ENCODE assay signal across 21 cellular contexts in the genomic region with DNA sequence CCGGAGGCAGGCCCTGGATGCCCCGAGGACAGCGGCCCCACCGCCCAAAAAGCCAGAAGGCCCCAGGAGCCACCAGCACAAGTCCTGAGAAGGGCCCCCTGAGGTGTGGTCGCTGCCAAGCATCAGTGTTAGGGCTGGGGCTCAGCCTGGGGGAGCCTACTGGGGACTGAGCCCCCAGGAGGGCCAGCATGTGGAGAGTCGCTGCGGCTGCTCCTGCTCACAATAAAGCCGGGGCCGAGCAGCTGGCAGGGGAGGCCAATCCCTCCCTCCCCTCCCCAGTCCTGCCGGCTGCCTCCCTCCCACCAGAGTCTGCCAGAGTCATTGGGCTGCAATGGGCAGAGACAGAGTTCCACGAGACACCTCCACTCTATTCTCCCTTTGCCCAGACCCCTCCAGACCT. TPM values are rescaled to one million over a fixed set of nuclear protein-coding genes. Genes with fewer than 3 reads are reported as not detected.
DNase-seq lines count a peak whose midpoint lies in the region; ATAC-seq, FAIRE-seq and TF ChIP-seq lines count a peak whose summit lies in the region.
"Had no signal": no experiment of that assay in that cellular context is flagged by ENCODE, and none has a peak within 500 bp of the region (broad histone marks: within the 10 kb centered on the region; RNA-seq: fewer than 3 reads in every experiment).

No MANE protein-coding gene starts in this region.

- H3K9ac ChIP-seq in K562 (ENCODE audit: insufficient read depth in 1 of 2, low read depth in 2 of 2, low read length in 2 of 2) (no peak overlapping the region), mesendoderm (ENCODE audit: low read length) (no peak overlapping the region)
- H3K9ac ChIP-seq: GM23248 had no signal

- H4K5ac ChIP-seq in mesendoderm (ENCODE audit: low read length): no peak overlapping the region

- no peak overlapping the region for H2BK120ac ChIP-seq in mesendoderm (ENCODE audit: low read depth, low read length)

- intact Hi-C loops in K562 (cut with micrococcal nuclease): no loop called here

- H3K9me1 ChIP-seq in K562 (ENCODE audit: control insufficient read depth, insufficient read depth, low read length): peaks cover 6% of the 10 kb centered on the region

- H3K4me1 Mint-ChIP-seq in stimulated activated effector memory CD8-positive, alpha-beta T cell treated with anti-CD3 and anti-CD28 coated beads, Interleukin-12 subunit alpha, Interleukin-12 subunit beta, amount 100 ng/mL, for 72 hours: peaks cover 1% of the 10 kb centered on the region
- H3K4me1 Mint-ChIP-seq: CD14-positive monocyte, IgD-negative memory B cell had no signal

- H3K18ac ChIP-seq in mesendoderm (ENCODE audit: low read length): no peak overlapping the region

- no peak overlapping the region for H2AFZ ChIP-seq in K562 (ENCODE audit: low read depth, low read length)
- H2AFZ ChIP-seq: GM23248 had no signal

- H3K79me2 ChIP-seq in K562 (ENCODE audit: control insufficient read depth, insufficient read depth, low read length) (no peaks in the 10 kb centered on the region), mesendoderm (ENCODE audit: control insufficient read depth, insufficient read depth, low read length) (no peaks in the 10 kb centered on the region)

- H2AK5ac ChIP-seq in mesendoderm (ENCODE audit: low read length): no peak overlapping the region

- POLR2A ChIA-PET in K562 (lab: Yijun Ruan, JAX): interaction anchor here (0.6 to 0.8 kb wide), 2 partner anchors 8 to 16 kb away, joined by 3 read pairs; no protein-coding TSS in a partner anchor

- H3K27ac Mint-ChIP-seq in stimulated activated effector memory CD8-positive, alpha-beta T cell treated with anti-CD3 and anti-CD28 coated beads, Interleukin-12 subunit alpha, Interleukin-12 subunit beta, amount 100 ng/mL, for 72 hours: peak overlapping the region; percentile 43
- H3K27ac Mint-ChIP-seq: CD8-positive, alpha-beta T cell had no signal

- no peak overlapping the region for H3K23ac ChIP-seq in mesendoderm (ENCODE audit: low read length)

- no peaks in the 10 kb centered on the region for H3K9me3 Mint-ChIP-seq in stimulated activated effector memory CD8-positive, alpha-beta T cell treated with anti-CD3 and anti-CD28 coated beads, Interleukin-12 subunit alpha, Interleukin-12 subunit beta, amount 100 ng/mL, for 72 hours
- H3K9me3 Mint-ChIP-seq: CD8-positive, alpha-beta T cell; IgD-negative memory B cell had no signal

- H3K4me3 ChIP-seq in K562: no peak overlapping the region
- H3K4me3 ChIP-seq in mesendoderm (ENCODE audit: low read length): no peak overlapping the region
- H3K4me3 ChIP-seq: GM23248 had no signal

- 0 out of 2 replicates have a peak, but pooled peaks cover 3% of the 10 kb centered on the region for H4K20me1 ChIP-seq in K562 (replicated peaks; ENCODE audit: control insufficient read depth, insufficient read depth, low read length)

- H3K9me3 ChIP-seq in K562 (replicated peaks; ENCODE audit: control insufficient read depth, insufficient read depth, low read depth, low read length): no peaks in the 10 kb centered on the region

- TF ChIP-seq CTCF in K562 (IDR thresholded peaks at IDR 0.05 in 2 of 3, conservative IDR thresholded peaks at IDR 0.05 in 1 of 3; ENCODE audit: insufficient read depth in 2 of 3, low read depth in 1 of 3, low read length in 3 of 3): no peak

- CTCF ChIA-PET in K562 (lab: Yijun Ruan, JAX; ENCODE audit: low intra/inter-chr PET ratio): no interaction called here

- TF ChIP-seq EP300 in K562 (IDR thresholded peaks at IDR 0.05; ENCODE audit: low read length): no peak

- H3K4ac ChIP-seq in mesendoderm (ENCODE audit: low read depth, low read length): no peak overlapping the region

- ATAC-seq in K562: no peak
- ATAC-seq in stimulated activated effector memory CD8-positive, alpha-beta T cell treated with anti-CD3 and anti-CD28 coated beads, Interleukin-12 subunit alpha, Interleukin-12 subunit beta, amount 100 ng/mL, for 72 hours: no peak
- no peak for ATAC-seq in GM18873 (IDR thresholded peaks at IDR 0.05; ENCODE audit: low FRiP score, unreplicated experiment)
- no peak for ATAC-seq in HG03095 (IDR thresholded peaks at IDR 0.05; ENCODE audit: unreplicated experiment)
- ATAC-seq: CD8-positive, alpha-beta T cell had no signal

- H3K56ac ChIP-seq in mesendoderm (ENCODE audit: low read length): no peak overlapping the region

- no peaks in the 10 kb centered on the region for H3K79me1 ChIP-seq in mesendoderm (ENCODE audit: low read length)

- H3K4me3 Mint-ChIP-seq in stimulated activated effector memory CD8-positive, alpha-beta T cell treated with anti-CD3 and anti-CD28 coated beads, Interleukin-12 subunit alpha, Interleukin-12 subunit beta, amount 100 ng/mL, for 72 hours: no peak overlapping the region
- H3K4me3 Mint-ChIP-seq: CD14-positive monocyte; CD8-positive, alpha-beta T cell; IgD-negative memory B cell had no signal

- H2BK15ac ChIP-seq in mesendoderm (replicated peaks; ENCODE audit: low read depth): no peak overlapping the region

- in situ Hi-C loops in K562 (cut with MboI): no loop called here

- H3K4me2 ChIP-seq in K562 (ENCODE audit: insufficient read depth, low read length): no peak overlapping the region
- no peak overlapping the region for H3K4me2 ChIP-seq in mesendoderm (ENCODE audit: low read length)

- H3K36me3 Mint-ChIP-seq in stimulated activated effector memory CD8-positive, alpha-beta T cell treated with anti-CD3 and anti-CD28 coated beads, Interleukin-12 subunit alpha, Interleukin-12 subunit beta, amount 100 ng/mL, for 72 hours: peaks cover 5% of the 10 kb centered on the region
- H3K36me3 Mint-ChIP-seq: IgD-negative memory B cell had no signal

- H4K8ac ChIP-seq in mesendoderm (ENCODE audit: low read depth, low read length): no peak overlapping the region

- H3K27me3 ChIP-seq in K562 (ENCODE audit: control insufficient read depth in 2 of 2, insufficient read depth in 2 of 2, low read length in 2 of 2): no peaks in the 10 kb centered on the region
- H3K27me3 ChIP-seq in mesendoderm (ENCODE audit: insufficient read depth, low read length, poor library complexity): peaks cover under 1% of the 10 kb centered on the region

- H2BK5ac ChIP-seq in mesendoderm (ENCODE audit: low read length): no peak overlapping the region

- H3K27ac ChIP-seq in K562 (ENCODE audit: extremely low read depth, low read depth, low read length): no peak overlapping the region
- H3K27ac ChIP-seq in mesendoderm (ENCODE audit: low read depth, low read length): no peak overlapping the region
- H3K27ac ChIP-seq: 22Rv1, GM23248 had no signal

- no peak for TF ChIP-seq POLR2A in K562 (conservative IDR thresholded peaks at IDR 0.05)

- TF ChIP-seq RAD21 in K562 (CRISPR knock-in tag; conservative IDR thresholded peaks at IDR 0.05 in 1 of 2, IDR thresholded peaks at IDR 0.05 in 1 of 2): no peak

- WGBS in K562 (ENCODE audit: insufficient coverage, low coverage, missing lambda C conversion rate): 84% methylated on average over 11 of the region's 11 CpGs
- no CpG with 5 or more reads among the region's 11 CpGs for WGBS in mesendoderm (ENCODE audit: extremely low coverage, insufficient coverage, low lambda C conversion rate)

- DNase-seq in NCI-H524 (lab: John Stamatoyannopoulos, UW): peak; percentile 39 to 70
- no peak for DNase-seq in NCI-H524 treated with DMSO at 0.1 percent for 48 hours (lab: John Stamatoyannopoulos, UW)
- peak; percentile 8 for DNase-seq in NCI-H82 treated with DMSO at 0.1 percent for 48 hours (lab: John Stamatoyannopoulos, UW; ENCODE audit: unreplicated experiment)
- no peak for DNase-seq in K562 (ENCODE audit: extremely low read depth in 1 of 4, low spot score in 3 of 4)
- DNase-seq in stimulated activated effector memory CD8-positive, alpha-beta T cell treated with anti-CD3 and anti-CD28 coated beads, Interleukin-12 subunit alpha, Interleukin-12 subunit beta, amount 100 ng/mL, for 72 hours (ENCODE audit: low spot score in 2 of 2): no peak
- DNase-seq in mesendoderm: no peak
- DNase-seq: CD8-positive, alpha-beta T cell; COR-L47; DMS153; DMS79 treated with DMSO at 0.1 percent for 48 hours; EL; GM23248; H7 had no signal

- BruUV-seq in K562 (replicated peaks; lab: Mats Ljungman, UMichigan): no TSS peak

- no peak for FAIRE-seq in K562 (lab: Jason Lieb, UNC)
- FAIRE-seq: G401.6, GM12891 had no signal

- H3K36me3 ChIP-seq in K562 (ENCODE audit: control insufficient read depth, insufficient read depth, low read length) (peaks cover 21% of the 10 kb centered on the region), mesendoderm (ENCODE audit: control insufficient read depth, insufficient read depth, low read length) (no peaks in the 10 kb centered on the region)

- H3K4me1 ChIP-seq in K562 (replicated peaks in 1 of 2; ENCODE audit: control insufficient read depth in 2 of 2, insufficient read depth in 2 of 2, low read length in 2 of 2): peaks cover 7 to 56% of the 10 kb centered on the region in 2 experiments
- H3K4me1 ChIP-seq in mesendoderm (ENCODE audit: control insufficient read depth, low read depth, low read length): no peaks in the 10 kb centered on the region

RNA-seq across cellular contexts. Expression of gene ASIC3, which starts 3.1 kb away (rescaled TPM):
- 11.1 and 29.9 TPM in 2 replicates for total RNA-seq in K562 (2011; cell fraction: chromatin; rRNA removed; ENCODE audit: low replicate concordance)
- total RNA-seq in K562 (2011; cell fraction: nucleolus; rRNA removed): 11.7 and 12.1 TPM in 2 replicates
- total RNA-seq in K562 (2011; cell fraction: nucleoplasm; rRNA removed): 11.4 and 19.2 TPM in 2 replicates
- 0.32 and 1.5 TPM in 2 replicates for total RNA-seq in K562 (2014; rRNA removed)
- total RNA-seq in K562 (2014; rRNA removed; fragmentation: Illumina TruSeq; extraction: Trizol): 0.32 and 0.40 TPM in 2 replicates
- 0.87 and 0.98 TPM in 2 replicates for total RNA-seq in K562 (2015; rRNA removed; fragmentation: Illumina TruSeq; extraction: Trizol)
- total RNA-seq in K562 (2021): 2.9 and 3.2 TPM in 2 replicates
- polyA plus RNA-seq in K562 (2011; rRNA removed): 1.3 and 2.7 TPM in 2 replicates
- polyA plus RNA-seq in K562 (2011; cell fraction: cytosol; rRNA removed): 2.1 and 3.3 TPM in 2 replicates
- polyA plus RNA-seq in K562 (2011; cell fraction: nucleus; rRNA removed): 18.1 and 42.9 TPM in 2 replicates
- 5.5 and 18.9 TPM in 2 replicates for polyA plus RNA-seq in K562 (2012)
- 2.4 and 2.7 TPM in 2 replicates for polyA plus RNA-seq in K562 (2014; fragmentation: Illumina TruSeq; extraction: Trizol)
- polyA plus RNA-seq in K562 (2014; fragmentation: Nextera tagmentation; extraction: Ambion mirVana): under 1 TPM; 0.11 to 0.44 TPM
- 3.3 and 5.0 TPM in 2 replicates for polyA plus RNA-seq in K562 (2014; rRNA removed)
- not detected in 2 replicates for polyA minus RNA-seq in K562 (2011; rRNA and poly(A)+ RNA removed)
- polyA minus RNA-seq in K562 (2011; cell fraction: cytosol; rRNA and poly(A)+ RNA removed): 0.64 and 1.5 TPM in 2 replicates
- 2.7 and 3.0 TPM in 2 replicates for polyA minus RNA-seq in K562 (2011; cell fraction: nucleus; rRNA and poly(A)+ RNA removed)
- polyA plus RNA-seq in mesendoderm (2013, experiment 1 of 2): 0.27 TPM
- polyA plus RNA-seq in mesendoderm (2013, experiment 2 of 2): 0.31 TPM
- polyA plus RNA-seq: CD14-positive monocyte, IgD-negative memory B cell had no signal

RNA-seq across cellular contexts. Expression of gene CDK5, which starts 12.4 kb away (rescaled TPM):
- total RNA-seq in K562 (2011; cell fraction: chromatin; rRNA removed; ENCODE audit: low replicate concordance): 19.7 and 25.7 TPM in 2 replicates
- 30.0 and 32.9 TPM in 2 replicates for total RNA-seq in K562 (2011; cell fraction: nucleolus; rRNA removed)
- 23.7 and 24.5 TPM in 2 replicates for total RNA-seq in K562 (2011; cell fraction: nucleoplasm; rRNA removed)
- total RNA-seq in K562 (2014; rRNA removed) (38.0 and 53.5 TPM in 2 replicates), K562 (2014; rRNA removed; fragmentation: Illumina TruSeq; extraction: Trizol) (11.8 and 20.3 TPM in 2 replicates), K562 (2015; rRNA removed; fragmentation: Illumina TruSeq; extraction: Trizol) (32.2 and 35.8 TPM in 2 replicates), K562 (2021) (25.0 and 25.3 TPM in 2 replicates)
- polyA plus RNA-seq in K562 (2011; rRNA removed) (27.5 and 28.6 TPM in 2 replicates), K562 (2014; fragmentation: Illumina TruSeq; extraction: Trizol) (29.0 and 34.3 TPM in 2 replicates), K562 (2014; fragmentation: Nextera tagmentation; extraction: Ambion mirVana) (10 to 100 TPM in 1 of 2 experiments, 1 to 10 TPM in 1; 3.2 to 18.1 TPM), K562 (2014; rRNA removed) (25.6 and 28.4 TPM in 2 replicates)
- polyA plus RNA-seq in K562 (2011; cell fraction: cytosol; rRNA removed): 47.3 and 82.3 TPM in 2 replicates
- polyA plus RNA-seq in K562 (2011; cell fraction: nucleus; rRNA removed): 35.2 and 43.5 TPM in 2 replicates
- polyA plus RNA-seq in K562 (2012): 36.0 and 38.1 TPM in 2 replicates
- polyA minus RNA-seq in K562 (2011; rRNA and poly(A)+ RNA removed): 25.6 and 37.1 TPM in 2 replicates
- polyA minus RNA-seq in K562 (2011; cell fraction: cytosol; rRNA and poly(A)+ RNA removed): 13.6 and 28.1 TPM in 2 replicates
- 15.5 and 21.0 TPM in 2 replicates for polyA minus RNA-seq in K562 (2011; cell fraction: nucleus; rRNA and poly(A)+ RNA removed)
- 9.7 TPM for polyA plus RNA-seq in mesendoderm (2013, experiment 1 of 2)
- 10.1 TPM for polyA plus RNA-seq in mesendoderm (2013, experiment 2 of 2)

RNA-seq across cellular contexts. Expression of gene SLC4A2, which starts 14.1 kb away (rescaled TPM):
- 230 and 845 TPM in 2 replicates for total RNA-seq in K562 (2011; cell fraction: chromatin; rRNA removed; ENCODE audit: low replicate concordance)
- total RNA-seq in K562 (2011; cell fraction: nucleolus; rRNA removed): 746 and 756 TPM in 2 replicates
- 367 and 388 TPM in 2 replicates for total RNA-seq in K562 (2011; cell fraction: nucleoplasm; rRNA removed)
- total RNA-seq in K562 (2014; rRNA removed) (360 and 417 TPM in 2 replicates), K562 (2014; rRNA removed; fragmentation: Illumina TruSeq; extraction: Trizol) (32.6 and 55.0 TPM in 2 replicates), K562 (2015; rRNA removed; fragmentation: Illumina TruSeq; extraction: Trizol) (130 and 132 TPM in 2 replicates), K562 (2021) (363 and 375 TPM in 2 replicates)
- polyA plus RNA-seq in K562 (2011; rRNA removed) (69.2 and 85.2 TPM in 2 replicates), K562 (2014; fragmentation: Illumina TruSeq; extraction: Trizol) (166 and 212 TPM in 2 replicates), K562 (2014; fragmentation: Nextera tagmentation; extraction: Ambion mirVana) (10 to 100 TPM; 11.4 to 28.8 TPM), K562 (2014; rRNA removed) (306 and 316 TPM in 2 replicates)
- polyA plus RNA-seq in K562 (2011; cell fraction: cytosol; rRNA removed): 68.0 and 147 TPM in 2 replicates
- polyA plus RNA-seq in K562 (2011; cell fraction: nucleus; rRNA removed): 438 and 829 TPM in 2 replicates
- 243 and 347 TPM in 2 replicates for polyA plus RNA-seq in K562 (2012)
- polyA minus RNA-seq in K562 (2011; rRNA and poly(A)+ RNA removed): 29.9 and 60.1 TPM in 2 replicates
- polyA minus RNA-seq in K562 (2011; cell fraction: cytosol; rRNA and poly(A)+ RNA removed): 79.9 and 106 TPM in 2 replicates
- polyA minus RNA-seq in K562 (2011; cell fraction: nucleus; rRNA and poly(A)+ RNA removed): 138 and 143 TPM in 2 replicates
- polyA plus RNA-seq in mesendoderm (2013, experiment 1 of 2): 51.8 TPM
- 53.3 TPM for polyA plus RNA-seq in mesendoderm (2013, experiment 2 of 2)

RNA-seq across cellular contexts. Expression of gene ABCB8, which starts 17.0 kb away (rescaled TPM):
- total RNA-seq in K562 (2011; cell fraction: chromatin; rRNA removed; ENCODE audit: low replicate concordance): 193 and 406 TPM in 2 replicates
- 266 and 270 TPM in 2 replicates for total RNA-seq in K562 (2011; cell fraction: nucleolus; rRNA removed)
- 209 and 255 TPM in 2 replicates for total RNA-seq in K562 (2011; cell fraction: nucleoplasm; rRNA removed)
- 63.5 and 79.1 TPM in 2 replicates for total RNA-seq in K562 (2014; rRNA removed)
- 16.9 and 21.9 TPM in 2 replicates for total RNA-seq in K562 (2014; rRNA removed; fragmentation: Illumina TruSeq; extraction: Trizol)
- total RNA-seq in K562 (2015; rRNA removed; fragmentation: Illumina TruSeq; extraction: Trizol): 36.3 and 38.0 TPM in 2 replicates
- 106 and 109 TPM in 2 replicates for total RNA-seq in K562 (2021)
- polyA plus RNA-seq in K562 (2011; rRNA removed): 27.0 and 42.2 TPM in 2 replicates
- polyA plus RNA-seq in K562 (2011; cell fraction: cytosol; rRNA removed): 44.7 and 109 TPM in 2 replicates
- polyA plus RNA-seq in K562 (2011; cell fraction: nucleus; rRNA removed): 87.0 and 201 TPM in 2 replicates
- polyA plus RNA-seq in K562 (2012): 64.3 and 65.5 TPM in 2 replicates
- polyA plus RNA-seq in K562 (2014; fragmentation: Illumina TruSeq; extraction: Trizol): 61.4 and 89.2 TPM in 2 replicates
- 1 to 10 TPM; 7.6 to 9.2 TPM for polyA plus RNA-seq in K562 (2014; fragmentation: Nextera tagmentation; extraction: Ambion mirVana)
- polyA plus RNA-seq in K562 (2014; rRNA removed): 73.6 and 81.3 TPM in 2 replicates
- polyA minus RNA-seq in K562 (2011; rRNA and poly(A)+ RNA removed): 23.8 and 38.7 TPM in 2 replicates
- 44.9 and 63.6 TPM in 2 replicates for polyA minus RNA-seq in K562 (2011; cell fraction: cytosol; rRNA and poly(A)+ RNA removed)
- 54.3 and 64.6 TPM in 2 replicates for polyA minus RNA-seq in K562 (2011; cell fraction: nucleus; rRNA and poly(A)+ RNA removed)
- 7.0 TPM for polyA plus RNA-seq in mesendoderm (2013, experiment 1 of 2)
- 6.8 TPM for polyA plus RNA-seq in mesendoderm (2013, experiment 2 of 2)

RNA-seq across cellular contexts. Expression of gene ATG9B, which starts 21.0 kb away (rescaled TPM):
- 3.9 and 10.1 TPM in 2 replicates for total RNA-seq in K562 (2011; cell fraction: chromatin; rRNA removed; ENCODE audit: low replicate concordance)
- total RNA-seq in K562 (2011; cell fraction: nucleolus; rRNA removed): 5.8 and 7.7 TPM in 2 replicates
- total RNA-seq in K562 (2011; cell fraction: nucleoplasm; rRNA removed): 4.8 and 12.4 TPM in 2 replicates
- 2.0 and 2.1 TPM in 2 replicates for total RNA-seq in K562 (2014; rRNA removed)
- 0.64 and 1.2 TPM in 2 replicates for total RNA-seq in K562 (2014; rRNA removed; fragmentation: Illumina TruSeq; extraction: Trizol)
- 0.29 and 0.90 TPM in 2 replicates for total RNA-seq in K562 (2015; rRNA removed; fragmentation: Illumina TruSeq; extraction: Trizol)
- 2.2 and 4.7 TPM in 2 replicates for total RNA-seq in K562 (2021)
- polyA plus RNA-seq in K562 (2011; rRNA removed): 1.3 and 1.7 TPM in 2 replicates
- 1.2 and 1.7 TPM in 2 replicates for polyA plus RNA-seq in K562 (2011; cell fraction: cytosol; rRNA removed)
- 5.9 and 13.7 TPM in 2 replicates for polyA plus RNA-seq in K562 (2011; cell fraction: nucleus; rRNA removed)
- polyA plus RNA-seq in K562 (2012): 6.6 and 7.2 TPM in 2 replicates
- polyA plus RNA-seq in K562 (2014; fragmentation: Illumina TruSeq; extraction: Trizol): 0.92 and 1.4 TPM in 2 replicates
- polyA plus RNA-seq in K562 (2014; fragmentation: Nextera tagmentation; extraction: Ambion mirVana): 1 to 10 TPM; 5.0 to 6.9 TPM
- polyA plus RNA-seq in K562 (2014; rRNA removed): 2.7 and 8.0 TPM in 2 replicates
- polyA minus RNA-seq in K562 (2011; rRNA and poly(A)+ RNA removed): 0.27 and 0.63 TPM in 2 replicates
- polyA minus RNA-seq in K562 (2011; cell fraction: cytosol; rRNA and poly(A)+ RNA removed): not detected in 2 replicates
- 1.00 and 2.6 TPM in 2 replicates for polyA minus RNA-seq in K562 (2011; cell fraction: nucleus; rRNA and poly(A)+ RNA removed)
- 1.1 TPM for polyA plus RNA-seq in mesendoderm (2013, experiment 1 of 2)
- 0.53 TPM for polyA plus RNA-seq in mesendoderm (2013, experiment 2 of 2)
- total RNA-seq: GM23248, HT1080 had no signal

Comparison
In these comparisons a context has a peak if more than half of its experiments do, and no peak if none do; other contexts are left out.
1. DNase-seq: peak in NCI-H524 (2 of 2) and NCI-H82 treated with DMSO at 0.1 percent for 48 hours (single experiment); none in NCI-H524 treated with DMSO at 0.1 percent for 48 hours (single experiment), K562 (0 of 4), stimulated activated effector memory CD8-positive, alpha-beta T cell treated with anti-CD3 and anti-CD28 coated beads, Interleukin-12 subunit alpha, Interleukin-12 subunit beta, amount 100 ng/mL, for 72 hours (0 of 2) and mesendoderm (single experiment).